ENCODE assay signal across 30 cellular contexts in genomic region chr2:189424956-189425355, GRCh38.
"Had no signal": no experiment of that assay in that cellular context is flagged by ENCODE, and none has a peak within 500 bp of the region (broad histone marks: within the 10 kb centered on the region; RNA-seq: fewer than 3 reads in every experiment).

No MANE protein-coding gene starts in this region.

- H2AFZ ChIP-seq: hepatocyte had no signal

- ATAC-seq: activated CD4-positive, alpha-beta T cell treated with anti-CD3 and anti-CD28 coated beads for 36 hours; activated CD8-positive, alpha-beta T cell treated with anti-CD3 and anti-CD28 coated beads for 36 hours; activated T-cell treated with anti-CD3 and anti-CD28 coated beads, Interleukin-2, amount 50 U/mL, for 4 hours; activated T-helper 17 cell treated with anti-CD3 and anti-CD28 coated beads, Interleukin-2, amount 50 U/mL, for 72 hours; foreskin keratinocyte; gastrocnemius medialis; heart right ventricle had no signal

- H3K4me1 ChIP-seq: esophagus muscularis mucosa, foreskin keratinocyte, gastrocnemius medialis, heart right ventricle had no signal

- H3K27ac ChIP-seq: brain microvascular endothelial cell, coronary artery, dorsolateral prefrontal cortex, esophagus muscularis mucosa, foreskin keratinocyte, gastrocnemius medialis, heart right ventricle, hepatocyte had no signal

- H3K4me2 ChIP-seq: hepatocyte had no signal

- DNase-seq: activated CD4-positive, alpha-beta T cell treated with anti-CD3 and anti-CD28 coated beads for 36 hours; activated CD4-positive, alpha-beta T cell treated with anti-CD3 and anti-CD28 coated beads, Interleukin-2, amount 50 U/mL, for 1 hour; activated CD4-positive, alpha-beta T cell treated with anti-CD3 and anti-CD28 coated beads, Interleukin-2, amount 50 U/mL, for 48 hours; activated CD4-positive, CD25-positive, alpha-beta regulatory T cell; activated CD4-positive, CD25-positive, alpha-beta regulatory T cell treated with anti-CD3 and anti-CD28 coated beads, Interleukin-2, amount 50 U/mL, for 72 hours; activated CD8-positive, alpha-beta memory T cell treated with anti-CD3 and anti-CD28 coated beads for 24 hours; activated CD8-positive, alpha-beta T cell treated with anti-CD3 and anti-CD28 coated beads for 36 hours; activated effector memory CD4-positive, alpha-beta T cell treated with Interleukin-2 at 50 U/mL for 16 hours; activated gamma-delta T cell treated with Interleukin-2 at 50 U/mL for 16 hours; activated naive CD4-positive, alpha-beta T cell treated with anti-CD3 and anti-CD28 coated beads, Interleukin-2, amount 50 U/mL, for 16 hours; activated naive CD4-positive, alpha-beta T cell treated with Interleukin-2 at 50 U/mL for 16 hours; activated T-cell treated with anti-CD3 and anti-CD28 coated beads, Interleukin-2, amount 50 U/mL, for 4 hours; amniotic stem cell; anterior cingulate cortex; brain microvascular endothelial cell; dorsolateral prefrontal cortex; effector memory CD4-positive, alpha-beta T cell; endodermal cell; foreskin keratinocyte; gastrocnemius medialis; glutamatergic neuron; heart right ventricle; T-helper 1 cell; T-helper 2 cell had no signal

- H3K9me3 ChIP-seq: esophagus muscularis mucosa, gastrocnemius medialis, heart right ventricle had no signal

- H3K4me3 ChIP-seq: coronary artery, dorsolateral prefrontal cortex, esophagus muscularis mucosa, gastrocnemius medialis, heart right ventricle, hepatocyte had no signal

- FAIRE-seq: astrocyte, bronchial epithelial cell had no signal

- H3K79me2 ChIP-seq: hepatocyte had no signal

- H3K27me3 ChIP-seq: brain microvascular endothelial cell, dorsolateral prefrontal cortex, esophagus muscularis mucosa, foreskin keratinocyte, gastrocnemius medialis, heart right ventricle, hepatocyte had no signal

- H3K36me3 ChIP-seq: brain microvascular endothelial cell, esophagus muscularis mucosa, gastrocnemius medialis, heart right ventricle had no signal
